In the genomic region with DNA sequence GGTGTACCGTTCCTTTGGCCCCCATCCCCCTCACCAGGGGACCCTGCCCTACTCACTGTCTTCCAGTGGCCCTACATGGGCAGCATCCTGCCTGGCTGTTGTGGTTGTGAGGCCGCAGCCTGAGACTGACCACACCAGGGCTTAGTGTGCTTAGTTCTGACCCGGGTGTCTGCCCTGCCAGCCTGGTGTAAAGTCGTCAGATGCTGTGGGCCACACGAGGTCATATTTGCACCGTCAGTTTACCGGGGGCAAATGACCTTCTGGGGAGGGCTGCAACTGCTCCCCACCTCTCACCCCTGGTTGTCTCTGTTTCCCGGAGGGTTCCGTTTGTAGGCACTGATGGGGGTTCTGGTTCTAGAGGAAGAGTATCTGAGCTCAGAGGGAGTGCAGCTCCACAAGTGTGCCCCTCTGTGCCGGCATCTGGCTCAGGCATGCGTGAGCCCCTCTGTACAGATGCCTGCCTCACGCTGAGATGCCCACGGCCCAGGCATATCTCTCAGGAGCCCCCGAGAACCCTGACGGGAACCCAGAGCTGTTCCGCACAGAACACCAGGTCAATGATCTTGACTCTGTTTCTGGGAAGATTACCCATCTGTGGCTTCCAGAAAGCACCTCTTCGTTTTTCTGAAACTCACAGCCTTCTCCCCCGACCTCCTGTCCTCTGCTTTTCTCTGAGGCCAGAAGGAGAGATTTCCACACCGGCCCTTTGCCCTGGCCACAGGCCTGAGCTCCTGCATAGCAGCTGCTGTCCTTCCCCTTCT, we compare ENCODE assay signal across 7 cellular contexts. TPM values are rescaled to one million over a fixed set of nuclear protein-coding genes. Genes with fewer than 3 reads are reported as not detected.
DNase-seq lines count a peak whose midpoint lies in the region; ATAC-seq lines count a peak whose summit lies in the region.

No MANE protein-coding gene starts in this region.

- H3K27me3 ChIP-seq in subcutaneous abdominal adipose tissue (ENCODE audit: control insufficient read depth in 5 of 5, insufficient read depth in 4 of 5, low read length in 5 of 5): no peaks in the 10 kb centered on the region
- no peaks in the 10 kb centered on the region for H3K27me3 ChIP-seq in MG63

- H3K9ac ChIP-seq in subcutaneous abdominal adipose tissue (ENCODE audit: low read length in 5 of 5): peak overlapping the region in 4 of 5 donors; percentile 16 to 64 (median 54)

- peak overlapping the region; percentile 57 for H3K27ac ChIP-seq in subcutaneous abdominal adipose tissue (ENCODE audit: low read depth, low read length)

- peak overlapping the region; percentile 91 to 99 for H3K4me3 Mint-ChIP-seq in effector memory CD8-positive, alpha-beta T cell

- H3K9me3 ChIP-seq in subcutaneous abdominal adipose tissue (ENCODE audit: control insufficient read depth in 5 of 5, low read length in 5 of 5): no peaks in the 10 kb centered on the region
- H3K9me3 ChIP-seq in MG63: no peaks in the 10 kb centered on the region

- no peaks in the 10 kb centered on the region for H3K27me3 Mint-ChIP-seq in effector memory CD8-positive, alpha-beta T cell

- H3K4me3 ChIP-seq in subcutaneous abdominal adipose tissue (ENCODE audit: low read depth in 1 of 5, low read length in 5 of 5): peak overlapping the region in 3 of 5 donors; percentile 35 to 52 (median 42)
- H3K4me3 ChIP-seq in MG63: no peak overlapping the region

- H3K4me1 ChIP-seq in subcutaneous abdominal adipose tissue (ENCODE audit: control insufficient read depth in 5 of 5, insufficient read depth in 5 of 5, low read length in 5 of 5): peaks cover 42 to 100% (median 96%) of the 10 kb centered on the region in 5 donors

- ATAC-seq in GM19397 (IDR thresholded peaks at IDR 0.05; ENCODE audit: unreplicated experiment) (peak; percentile 21), HG03196 (IDR thresholded peaks at IDR 0.05; ENCODE audit: unreplicated experiment) (peak; percentile 32), GM18861 (IDR thresholded peaks at IDR 0.05; ENCODE audit: unreplicated experiment) (no peak)
- ATAC-seq in effector memory CD8-positive, alpha-beta T cell (replicated peaks): no peak

- H3K9me3 Mint-ChIP-seq in effector memory CD8-positive, alpha-beta T cell: no peaks in the 10 kb centered on the region

- H3K4me1 Mint-ChIP-seq in effector memory CD8-positive, alpha-beta T cell (ENCODE audit: low read depth in 2 of 2): peaks cover 91 to 92% of the 10 kb centered on the region in 2 donors

- DNase-seq in effector memory CD8-positive, alpha-beta T cell: no peak
- DNase-seq in NCI-H146 treated with DMSO at 0.1 percent for 48 hours (lab: John Stamatoyannopoulos, UW; ENCODE audit: unreplicated experiment): no peak
- DNase-seq in MG63: no peak

- H3K27ac Mint-ChIP-seq in effector memory CD8-positive, alpha-beta T cell: peak overlapping the region; percentile 94 to 99

- peaks cover 0 to 10% (median 8%) of the 10 kb centered on the region in 5 donors for H3K36me3 ChIP-seq in subcutaneous abdominal adipose tissue (ENCODE audit: control insufficient read depth in 5 of 5, insufficient read depth in 5 of 5, low read length in 5 of 5)
- H3K36me3 ChIP-seq in MG63: no peaks in the 10 kb centered on the region

- H3K36me3 Mint-ChIP-seq in effector memory CD8-positive, alpha-beta T cell (ENCODE audit: insufficient read depth): peaks cover 89% of the 10 kb centered on the region

RNA-seq across cellular contexts. Expression of a gene that starts 19.2 kb away (rescaled TPM):
- 39.1 and 47.2 TPM in 2 replicates for total RNA-seq in MG63 (2014; rRNA removed; shearing (Covaris generic); ENCODE audit: low replicate concordance)

Comparison
In these comparisons a context has a peak if more than half of its experiments do, and no peak if none do; other contexts are left out.
1. ATAC-seq: peak in GM19397 (single experiment) and HG03196 (single experiment); none in effector memory CD8-positive, alpha-beta T cell (single experiment) and GM18861 (single experiment).